In genomic region chr4:1371831-1372165, GRCh38 we compare ENCODE assay signal across 30 cellular contexts. TPM values are rescaled to one million over a fixed set of nuclear protein-coding genes. Genes with fewer than 3 reads are reported as not detected.
"Had no signal": no experiment of that assay in that cellular context is flagged by ENCODE, and none has a peak within 500 bp of the region (broad histone marks: within the 10 kb centered on the region; RNA-seq: fewer than 3 reads in every experiment).

No MANE protein-coding gene starts in this region.

- H3K4me3 ChIP-seq: colonic mucosa, esophagus squamous epithelium, gastrocnemius medialis, heart right ventricle, left lung, lung had no signal

- ATAC-seq: effector memory CD8-positive, alpha-beta T cell; esophagus mucosa; gastrocnemius medialis; heart right ventricle; left lung; left ventricle myocardium superior had no signal

- DNase-seq: colonic mucosa; cortex of kidney; effector CD8-positive, alpha-beta T cell; effector memory CD8-positive, alpha-beta T cell; erythroblast; esophagus squamous epithelium; foreskin fibroblast; foreskin melanocyte; glutamatergic neuron; heart right ventricle; hippocampal formation; kidney glomerular epithelial cell; left ventricle myocardium superior; mammary epithelial cell; mesendoderm; midbrain had no signal

- H3K27me3 ChIP-seq: colonic mucosa, esophagus squamous epithelium, gastrocnemius medialis, heart right ventricle, left lung had no signal

- H3K27ac ChIP-seq: colonic mucosa, epithelial cell of prostate, esophagus squamous epithelium, gastrocnemius medialis, heart right ventricle, left lung had no signal

- H3K36me3 ChIP-seq: colonic mucosa had no signal

- H3K9me3 ChIP-seq: colonic mucosa, esophagus squamous epithelium, gastrocnemius medialis, heart right ventricle, left lung had no signal

- FAIRE-seq: endometrium, islet of Langerhans, keratinocyte had no signal

- H3K4me1 ChIP-seq: colonic mucosa, esophagus squamous epithelium, gastrocnemius medialis, heart right ventricle, left lung had no signal

RNA-seq across cellular contexts. Expression of gene NKX1-1, which starts 34.4 kb away (rescaled TPM):
- total RNA-seq: colonic mucosa, dermis microvascular lymphatic vessel endothelial cell, endodermal cell, esophagus mucosa, esophagus squamous epithelium, gastrocnemius medialis, glomerular endothelial cell, heart right ventricle, left lung, left ventricle myocardium superior, lower leg skin, lung, mammary epithelial cell, mononuclear cell, mucosa of gallbladder had no signal
